1 cellular context compared by ENCODE assay signal in genomic region chr12:43835656-43836454, GRCh38.
TF ChIP-seq lines count a peak whose summit lies in the region.

Gene TMEM117 (plus strand): TSS chr12:43836081.

TF ChIP-seq in K562, 482 proteins besides CTCF, POLR2A, EP300 and RAD21 (continued from another document and continues in another):
- TF ChIP-seq VEZF1 (CRISPR knock-in tag; IDR thresholded peaks at IDR 0.05) (peak; percentile 65), ZNF639 (CRISPR knock-in tag; conservative IDR thresholded peaks at IDR 0.05 in 1 of 2, IDR thresholded peaks at IDR 0.05 in 1 of 2) (peak in 1 of 2 experiments; percentile 77; a peak in 2 of 4 replicates), POLR3A (IDR thresholded peaks at IDR 0.05; ENCODE audit: borderline replicate concordance, extremely low read depth, insufficient read depth, insufficient read length) (no peak), HDAC2 (IDR thresholded peaks at IDR 0.05) (no peak), SRSF3 (IDR thresholded peaks at IDR 0.05; ENCODE audit: insufficient read depth, low read length) (no peak), E2F3 (CRISPR knock-in tag; IDR thresholded peaks at IDR 0.05) (peak; percentile 74; the same call in 1 of the 2 replicates), FOXP1 (CRISPR knock-in tag; IDR thresholded peaks at IDR 0.05) (peak; percentile 59; the same call in 1 of the 2 replicates), BCLAF1 (IDR thresholded peaks at IDR 0.05; ENCODE audit: borderline replicate concordance in 1 of 2, control insufficient read depth in 1 of 2, low read depth in 2 of 2, low read length in 1 of 2) (no peak), GABPA (tag; conservative IDR thresholded peaks at IDR 0.05; ENCODE audit: low read depth) (peak; percentile 24; the same call in 1 of the 2 replicates), ETS1 (conservative IDR thresholded peaks at IDR 0.05; ENCODE audit: control insufficient read depth, low read depth, low read length) (0 out of 2 replicates have a peak, but pooled peaks have one; percentile 20), NFXL1 (CRISPR knock-in tag; IDR thresholded peaks at IDR 0.05) (no peak), TRIM24 (IDR thresholded peaks at IDR 0.05) (no peak), MNT (conservative IDR thresholded peaks at IDR 0.05) (no peak), ARID4B (CRISPR knock-in tag; IDR thresholded peaks at IDR 0.05) (peak; percentile 53; the same call in 1 of the 2 replicates), KLF1 (tag; IDR thresholded peaks at IDR 0.05) (0 out of 2 replicates have a peak, but pooled peaks have one; percentile 40), ZNF318 (IDR thresholded peaks at IDR 0.05; ENCODE audit: borderline replicate concordance in 1 of 2, low read depth in 1 of 2) (no peak), TBL1XR1 (IDR thresholded peaks at IDR 0.05; ENCODE audit: low read length in 2 of 2) (no peak), ZNF3 (CRISPR knock-in tag; IDR thresholded peaks at IDR 0.05) (no peak), RNF219 (CRISPR knock-in tag; IDR thresholded peaks at IDR 0.05) (no peak), ZNF57 (CRISPR knock-in tag; IDR thresholded peaks at IDR 0.05) (no peak), EGR1 (conservative IDR thresholded peaks at IDR 0.05) (no peak), NR2C2 (CRISPR knock-in tag; IDR thresholded peaks at IDR 0.05) (no peak), NR2C2 (tag; IDR thresholded peaks at IDR 0.05) (no peak; the same call in 1 of the 2 replicates), ESRRB (CRISPR knock-in tag; IDR thresholded peaks at IDR 0.05; ENCODE audit: borderline replicate concordance) (no peak)
